ENCODE assay signal across 21 cellular contexts in the genomic region with DNA sequence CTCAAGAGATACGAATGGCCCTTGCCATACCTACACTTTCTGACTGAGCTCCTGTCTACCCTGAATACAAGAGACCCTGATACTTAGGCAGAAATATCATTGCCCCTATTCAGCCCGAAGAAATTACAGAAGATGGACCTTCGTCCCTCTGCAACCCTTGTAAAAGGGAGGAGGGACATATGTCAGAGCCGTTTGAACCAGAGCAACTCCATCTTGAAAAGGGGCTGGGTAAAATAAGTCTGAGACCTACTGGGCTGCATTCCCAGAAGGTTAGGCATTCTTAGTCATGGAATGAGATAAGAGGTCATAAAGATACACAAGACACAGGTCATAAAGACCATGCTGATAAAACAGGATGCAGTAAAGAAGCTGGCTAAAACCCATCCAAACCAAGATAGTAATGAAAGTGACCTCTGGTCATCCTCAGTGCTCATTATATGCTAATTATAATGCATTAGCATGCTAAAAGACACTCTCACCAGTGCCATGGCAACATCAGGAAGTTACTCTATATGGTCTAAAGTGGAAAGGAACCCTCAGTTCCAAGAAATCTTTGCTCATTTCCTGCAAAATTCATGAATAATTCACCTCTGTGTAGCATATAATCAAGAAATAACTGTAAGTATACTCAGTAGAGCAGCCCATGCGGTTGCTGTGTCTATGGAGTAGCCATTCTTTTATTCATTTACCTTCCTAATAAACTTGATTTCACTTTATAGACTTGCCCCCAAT. TPM values are rescaled to one million over a fixed set of nuclear protein-coding genes. Genes with fewer than 3 reads are reported as not detected.
DNase-seq lines count a peak whose midpoint lies in the region; ATAC-seq and TF ChIP-seq lines count a peak whose summit lies in the region.
"Had no signal": no experiment of that assay in that cellular context is flagged by ENCODE, and none has a peak within 500 bp of the region (broad histone marks: within the 10 kb centered on the region; RNA-seq: fewer than 3 reads in every experiment).

No MANE protein-coding gene starts in this region.

- WGBS in hepatocyte (ENCODE audit: low lambda C conversion rate, missing lambda C conversion rate), result 56% methylated on average over 5 of the region's 5 CpGs
- 64% methylated on average over 5 of the region's 5 CpGs for WGBS in suprapubic skin

- H3K27ac ChIP-seq in hepatocyte, result peak overlapping the region; percentile 69
- H3K27ac ChIP-seq in suprapubic skin, result no peak overlapping the region
- H3K27ac ChIP-seq: BLaER1 treated with 17β-estradiol and CSF1 and Interleukin-3, amounts not matched to agents 10 nM and 100 nM; HL-60 had no signal

- no peaks in the 10 kb centered on the region for H3K9me2 ChIP-seq in hepatocyte (replicated peaks; ENCODE audit: insufficient read depth)

- DNase-seq in activated naive CD8-positive, alpha-beta T cell treated with anti-CD3 and anti-CD28 coated beads, Interleukin-2, amount 10 ng/mL, durations not matched to agents 7 days and 5 days, result no peak
- no peak for DNase-seq in activated naive CD8-positive, alpha-beta T cell treated with anti-CD3 and anti-CD28 coated beads for 36 hours
- DNase-seq in hepatocyte (ENCODE audit: low spot score), result peak; percentile 14
- no peak for DNase-seq in stimulated activated naive CD8-positive, alpha-beta T cell treated with anti-CD3 and anti-CD28 coated beads, Interleukin-15, Interleukin-2, amounts not matched to agents 100 U/mL and 50 U/mL, for 24 hours
- no peak for DNase-seq in DMS 273 (lab: John Stamatoyannopoulos, UW; ENCODE audit: unreplicated experiment)
- DNase-seq in NK-92 (lab: John Stamatoyannopoulos, UW; ENCODE audit: unreplicated experiment), result no peak
- DNase-seq in suprapubic skin (ENCODE audit: low spot score in 2 of 2), result no peak
- DNase-seq: CD8-positive, alpha-beta memory T cell; DMS79 treated with DMSO at 0.1 percent for 48 hours; H7; HFFc6; NCI-H1105; NCI-H1694; NCI-H2081 treated with DMSO at 0.1 percent for 48 hours; NCI-H510A; NCI-H748 treated with DMSO at 0.1 percent for 48 hours had no signal

- peaks cover 4% of the 10 kb centered on the region for H3K36me3 Mint-ChIP-seq in activated naive CD8-positive, alpha-beta T cell treated with anti-CD3 and anti-CD28 coated beads, Interleukin-2, amount 10 ng/mL, durations not matched to agents 7 days and 5 days
- H3K36me3 Mint-ChIP-seq in activated naive CD8-positive, alpha-beta T cell treated with anti-CD3 and anti-CD28 coated beads for 36 hours, result no peaks in the 10 kb centered on the region
- no peaks in the 10 kb centered on the region for H3K36me3 Mint-ChIP-seq in activated T-helper 17 cell treated with anti-CD3 and anti-CD28 coated beads, Interleukin-2, amount 50 U/mL, for 72 hours (ENCODE audit: low read depth)
- H3K36me3 Mint-ChIP-seq: CD8-positive, alpha-beta memory T cell had no signal

- TF ChIP-seq CTCF in hepatocyte (IDR thresholded peaks at IDR 0.05; ENCODE audit: poor library complexity) (no peak), suprapubic skin (IDR thresholded peaks at IDR 0.05) (no peak)

- H3K27me3 ChIP-seq in hepatocyte (no peaks in the 10 kb centered on the region), suprapubic skin (no peaks in the 10 kb centered on the region)
- H3K27me3 ChIP-seq: BLaER1 treated with 17β-estradiol and CSF1 and Interleukin-3, amounts not matched to agents 10 nM and 100 nM had no signal

- H3K4me3 ChIP-seq in hepatocyte (no peak overlapping the region), suprapubic skin (no peak overlapping the region)
- H3K4me3 ChIP-seq: BLaER1 treated with 17β-estradiol and CSF1 and Interleukin-3, amounts not matched to agents 10 nM and 100 nM had no signal

- peaks cover 12% of the 10 kb centered on the region for H3K4me1 ChIP-seq in hepatocyte (ENCODE audit: insufficient read depth)
- no peaks in the 10 kb centered on the region for H3K4me1 ChIP-seq in suprapubic skin
- H3K4me1 ChIP-seq: BLaER1 treated with 17β-estradiol and CSF1 and Interleukin-3, amounts not matched to agents 10 nM and 100 nM had no signal

- H3K36me3 ChIP-seq in hepatocyte (replicated peaks; ENCODE audit: insufficient read depth, low read depth), result no peaks in the 10 kb centered on the region
- no peaks in the 10 kb centered on the region for H3K36me3 ChIP-seq in suprapubic skin
- H3K36me3 ChIP-seq: BLaER1 treated with 17β-estradiol and CSF1 and Interleukin-3, amounts not matched to agents 10 nM and 100 nM had no signal

- peaks cover 5% of the 10 kb centered on the region for H3K27me3 Mint-ChIP-seq in activated naive CD8-positive, alpha-beta T cell treated with anti-CD3 and anti-CD28 coated beads, Interleukin-2, amount 10 ng/mL, durations not matched to agents 7 days and 5 days
- H3K27me3 Mint-ChIP-seq in activated naive CD8-positive, alpha-beta T cell treated with anti-CD3 and anti-CD28 coated beads for 36 hours, result no peaks in the 10 kb centered on the region
- no peaks in the 10 kb centered on the region for H3K27me3 Mint-ChIP-seq in activated T-helper 17 cell treated with anti-CD3 and anti-CD28 coated beads, Interleukin-2, amount 50 U/mL, for 72 hours
- H3K27me3 Mint-ChIP-seq: IgD-negative memory B cell had no signal

- H3K9me3 Mint-ChIP-seq in activated naive CD8-positive, alpha-beta T cell treated with anti-CD3 and anti-CD28 coated beads, Interleukin-2, amount 10 ng/mL, durations not matched to agents 7 days and 5 days, result peaks cover 10% of the 10 kb centered on the region
- no peaks in the 10 kb centered on the region for H3K9me3 Mint-ChIP-seq in activated naive CD8-positive, alpha-beta T cell treated with anti-CD3 and anti-CD28 coated beads for 36 hours
- no peaks in the 10 kb centered on the region for H3K9me3 Mint-ChIP-seq in activated T-helper 17 cell treated with anti-CD3 and anti-CD28 coated beads, Interleukin-2, amount 50 U/mL, for 72 hours
- H3K9me3 Mint-ChIP-seq: CD8-positive, alpha-beta memory T cell; HFFc6 had no signal

- H3K9me3 ChIP-seq in hepatocyte (ENCODE audit: low read depth) (no peaks in the 10 kb centered on the region), suprapubic skin (no peaks in the 10 kb centered on the region)

- no peak for TF ChIP-seq EP300 in suprapubic skin (IDR thresholded peaks at IDR 0.05)

- no peaks in the 10 kb centered on the region for H4K20me1 ChIP-seq in hepatocyte (ENCODE audit: insufficient read depth, poor library complexity, severe bottlenecking)
- H4K20me1 ChIP-seq: BLaER1 treated with 17β-estradiol and CSF1 and Interleukin-3, amounts not matched to agents 10 nM and 100 nM had no signal

- no peak overlapping the region for H2AFZ ChIP-seq in hepatocyte

- no peak overlapping the region for H3K4me2 ChIP-seq in hepatocyte
- H3K4me2 ChIP-seq: BLaER1 treated with 17β-estradiol and CSF1 and Interleukin-3, amounts not matched to agents 10 nM and 100 nM had no signal

- H3K27ac Mint-ChIP-seq in activated naive CD8-positive, alpha-beta T cell treated with anti-CD3 and anti-CD28 coated beads, Interleukin-2, amount 10 ng/mL, durations not matched to agents 7 days and 5 days, result no peak overlapping the region
- H3K27ac Mint-ChIP-seq in activated naive CD8-positive, alpha-beta T cell treated with anti-CD3 and anti-CD28 coated beads for 36 hours, result no peak overlapping the region
- H3K27ac Mint-ChIP-seq in activated T-helper 17 cell treated with anti-CD3 and anti-CD28 coated beads, Interleukin-2, amount 50 U/mL, for 72 hours, result no peak overlapping the region
- H3K27ac Mint-ChIP-seq: CD8-positive, alpha-beta memory T cell; HFFc6; IgD-negative memory B cell had no signal

- POLR2A ChIA-PET in activated naive CD8-positive, alpha-beta T cell treated with anti-CD3 and anti-CD28 coated beads, Interleukin-2, amount 10 ng/mL, durations not matched to agents 7 days and 5 days (lab: Charles Lee), result no interaction called here

- H3K79me2 ChIP-seq in hepatocyte, result no peaks in the 10 kb centered on the region

- TF ChIP-seq POLR2A in suprapubic skin (IDR thresholded peaks at IDR 0.05), result no peak

- H3K4me1 Mint-ChIP-seq in activated naive CD8-positive, alpha-beta T cell treated with anti-CD3 and anti-CD28 coated beads, Interleukin-2, amount 10 ng/mL, durations not matched to agents 7 days and 5 days, result peaks cover 13% of the 10 kb centered on the region
- H3K4me1 Mint-ChIP-seq in activated naive CD8-positive, alpha-beta T cell treated with anti-CD3 and anti-CD28 coated beads for 36 hours, result peaks cover 4% of the 10 kb centered on the region
- H3K4me1 Mint-ChIP-seq in activated T-helper 17 cell treated with anti-CD3 and anti-CD28 coated beads, Interleukin-2, amount 50 U/mL, for 72 hours, result no peaks in the 10 kb centered on the region
- H3K4me1 Mint-ChIP-seq: CD8-positive, alpha-beta memory T cell had no signal

- peak; percentile 65 for ATAC-seq in activated naive CD8-positive, alpha-beta T cell treated with anti-CD3 and anti-CD28 coated beads, Interleukin-2, amount 10 ng/mL, durations not matched to agents 7 days and 5 days (ENCODE audit: low read depth)
- ATAC-seq in activated T-helper 17 cell treated with anti-CD3 and anti-CD28 coated beads, Interleukin-2, amount 50 U/mL, for 72 hours (replicated peaks), result peak; percentile 48
- peak; percentile 52 for ATAC-seq in stimulated activated naive CD8-positive, alpha-beta T cell treated with anti-CD3 and anti-CD28 coated beads, Interleukin-15, Interleukin-2, amounts not matched to agents 100 U/mL and 50 U/mL, for 24 hours
- ATAC-seq: Right ventricle myocardium inferior had no signal

- H3K4me3 Mint-ChIP-seq in activated naive CD8-positive, alpha-beta T cell treated with anti-CD3 and anti-CD28 coated beads, Interleukin-2, amount 10 ng/mL, durations not matched to agents 7 days and 5 days, result no peak overlapping the region
- no peak overlapping the region for H3K4me3 Mint-ChIP-seq in activated naive CD8-positive, alpha-beta T cell treated with anti-CD3 and anti-CD28 coated beads for 36 hours
- H3K4me3 Mint-ChIP-seq in activated T-helper 17 cell treated with anti-CD3 and anti-CD28 coated beads, Interleukin-2, amount 50 U/mL, for 72 hours, result no peak overlapping the region
- H3K4me3 Mint-ChIP-seq: CD8-positive, alpha-beta memory T cell; HFFc6; IgD-negative memory B cell had no signal

RNA-seq across cellular contexts. Expression of a gene that starts 49.7 kb away (rescaled TPM):
- total RNA-seq in activated naive CD8-positive, alpha-beta T cell treated with anti-CD3 and anti-CD28 coated beads, Interleukin-2, amount 10 ng/mL, durations not matched to agents 7 days and 5 days, result 10 to 100 TPM; 27.8 to 31.0 TPM
- 10 to 100 TPM; 12.2 to 14.4 TPM for total RNA-seq in activated naive CD8-positive, alpha-beta T cell treated with anti-CD3 and anti-CD28 coated beads for 36 hours
- total RNA-seq in activated T-helper 17 cell treated with anti-CD3 and anti-CD28 coated beads, Interleukin-2, amount 50 U/mL, for 72 hours, result 10 to 100 TPM in 1 of 2 donors, 1 to 10 TPM in 1; 7.6 to 18.8 TPM
- total RNA-seq in hepatocyte, result 15.2 and 21.9 TPM in 2 replicates
- polyA plus RNA-seq in hepatocyte, result 6.8 and 7.5 TPM in 2 replicates
- 10 to 100 TPM; 21.4 to 79.9 (median 28.5) TPM for total RNA-seq in suprapubic skin
